Comparison of ENCODE assay signal across 30 cellular contexts in genomic region chr2:241553981-241554380, GRCh38. TPM values are rescaled to one million over a fixed set of nuclear protein-coding genes. Genes with fewer than 3 reads are reported as not detected.
"Had no signal": no experiment of that assay in that cellular context is flagged by ENCODE, and none has a peak within 500 bp of the region (broad histone marks: within the 10 kb centered on the region; RNA-seq: fewer than 3 reads in every experiment).

No MANE protein-coding gene starts in this region.

- H3K27ac ChIP-seq: adrenal gland, SK-N-MC had no signal

- H3K4me3 Mint-ChIP-seq: activated naive CD8-positive, alpha-beta T cell treated with anti-CD3 and anti-CD28 coated beads, Interleukin-2, amount 10 ng/mL, durations not matched to agents 7 days and 5 days; T-helper 1 cell treated with Interleukin-12 subunit alpha and Interleukin-12 subunit beta and Interleukin-4 antibody, amounts not matched to agents 30 μg/mL and 1 μg/mL, for 36 hours; WTC11 had no signal

- H3K36me3 ChIP-seq: adrenal gland had no signal

- H3K27ac Mint-ChIP-seq: activated naive CD8-positive, alpha-beta T cell treated with anti-CD3 and anti-CD28 coated beads, Interleukin-2, amount 10 ng/mL, durations not matched to agents 7 days and 5 days; activated T-helper 2 cell treated with anti-CD3 and anti-CD28 coated beads, Interferon-gamma antibody, Interleukin-2, Interleukin-4, amounts not matched to agents 10 μg/mL and 5 μg/mL and 100 μg/mL, durations not matched to agents 14 hours and 24 hours and 36 hours; T-helper 1 cell treated with Interleukin-12 subunit alpha and Interleukin-12 subunit beta and Interleukin-4 antibody, amounts not matched to agents 30 μg/mL and 1 μg/mL, for 36 hours; WTC11 had no signal

- H3K4me1 ChIP-seq: adrenal gland had no signal

- DNase-seq: activated CD4-positive, alpha-beta T cell treated with anti-CD3 and anti-CD28 coated beads for 48 hours; activated CD4-positive, alpha-beta T cell treated with anti-CD3 and anti-CD28 coated beads, Interleukin-2, amount 50 U/mL, for 4 hours; activated CD4-positive, CD25-positive, alpha-beta regulatory T cell treated with anti-CD3 and anti-CD28 coated beads, Interleukin-2, amount 50 U/mL, for 72 hours; activated CD8-positive, alpha-beta memory T cell treated with anti-CD3 and anti-CD28 coated beads for 24 hours; activated naive CD4-positive, alpha-beta T cell treated with anti-CD3 and anti-CD28 coated beads, Interleukin-2, amount 50 U/mL, for 16 hours; activated naive CD8-positive, alpha-beta T cell treated with anti-CD3 and anti-CD28 coated beads, Interleukin-2, amount 10 ng/mL, durations not matched to agents 7 days and 5 days; activated T-cell treated with anti-CD3 and anti-CD28 coated beads for 4 hours; activated T-cell treated with anti-CD3 and anti-CD28 coated beads, Interleukin-2, amount 50 U/mL, for 48 hours; adrenal gland; anterior cingulate cortex; Karpas-422; MM.1S; NCI-H1105; NCI-H1436; NCI-H1694 treated with DMSO at 0.1 percent for 48 hours; NCI-H2029 treated with DMSO at 0.1 percent for 48 hours; NCI-H510A treated with DMSO at 0.1 percent for 48 hours; NCI-H69; NK-92 treated with Interleukin-12 subunit alpha and Interleukin-12 subunit beta, amount 100 ng/mL, for 24 hours; OCI-M1; RPMI8226; SW 1271; T-helper 9 cell had no signal

- H3K9me3 ChIP-seq: adrenal gland had no signal

- H3K9me3 Mint-ChIP-seq: activated T-helper 2 cell treated with anti-CD3 and anti-CD28 coated beads, Interferon-gamma antibody, Interleukin-2, Interleukin-4, amounts not matched to agents 10 μg/mL and 5 μg/mL and 100 μg/mL, durations not matched to agents 14 hours and 24 hours and 36 hours; T-helper 1 cell treated with Interleukin-12 subunit alpha and Interleukin-12 subunit beta and Interleukin-4 antibody, amounts not matched to agents 30 μg/mL and 1 μg/mL, for 36 hours had no signal

- H3K4me3 ChIP-seq: adrenal gland, K562, SK-N-MC had no signal

- ATAC-seq: K562, Panc1, Right ventricle myocardium inferior, WTC11 had no signal

RNA-seq across cellular contexts. Expression of gene BOK, which starts 4.6 kb away (rescaled TPM):
- total RNA-seq: activated naive CD8-positive, alpha-beta T cell treated with anti-CD3 and anti-CD28 coated beads, Interleukin-2, amount 10 ng/mL, durations not matched to agents 7 days and 5 days had no signal
